In genomic region chr12:57456145-57456700, GRCh38 we compare ENCODE assay signal across 8 cellular contexts. TPM values are rescaled to one million over a fixed set of nuclear protein-coding genes. Genes with fewer than 3 reads are reported as not detected.
DNase-seq lines count a peak whose midpoint lies in the region; ATAC-seq, FAIRE-seq and TF ChIP-seq lines count a peak whose summit lies in the region.

No MANE protein-coding gene starts in this region.

- H3K23ac ChIP-seq in mesendoderm (ENCODE audit: low read length) = no peak overlapping the region

- no peak overlapping the region for H3K18ac ChIP-seq in mesendoderm (ENCODE audit: low read length)

- H2BK120ac ChIP-seq in mesendoderm (ENCODE audit: low read depth, low read length) = no peak overlapping the region

- H3K79me2 ChIP-seq in mesendoderm (ENCODE audit: control insufficient read depth, insufficient read depth, low read length) = no peaks in the 10 kb centered on the region

- intact Hi-C loops in heart right ventricle (cut with DNase I) = loop anchor here in 4 of 10 donors (5.0 to 10.0 kb wide), 3 partner anchors 169 to 194 kb away; partner anchors contain the start of gene B4GALNT1 (in 2 of the 4)
- intact Hi-C loops in left cardiac atrium (cut with DNase I) = loop anchor here in 1 of 2 donors (5.0 kb wide), 1 partner anchor 244 kb away; no protein-coding TSS in a partner anchor

- H4K8ac ChIP-seq in mesendoderm (ENCODE audit: low read depth, low read length) = no peak overlapping the region

- DNase-seq in heart right ventricle = no peak
- no peak for DNase-seq in left cardiac atrium
- DNase-seq in bronchial epithelial cell (ENCODE audit: low read depth) = peak; percentile 41
- DNase-seq in mesendoderm = peak; percentile 94
- DNase-seq in SKM-1 treated with dmso at 0.1 percent for 144 hours (lab: John Stamatoyannopoulos, UW; ENCODE audit: unreplicated experiment) = no peak

- no peak overlapping the region for H3K9ac ChIP-seq in HUES48 (ENCODE audit: low read depth, low read length)
- peak overlapping the region; percentile 61 for H3K9ac ChIP-seq in mesendoderm (ENCODE audit: low read length)

- 37 to 38% methylated on average over 15 of the region's 15 CpGs for WGBS in heart right ventricle, 2 donors
- WGBS in mesendoderm (ENCODE audit: extremely low coverage, insufficient coverage, low lambda C conversion rate) = no CpG with 5 or more reads among the region's 15 CpGs

- H3K4me3 ChIP-seq in heart right ventricle = no peak overlapping the region
- peak overlapping the region; percentile 47 for H3K4me3 ChIP-seq in HUES48 (ENCODE audit: low read depth, low read length)
- H3K4me3 ChIP-seq in bronchial epithelial cell (ENCODE audit: low read depth, low read length) = no peak overlapping the region
- H3K4me3 ChIP-seq in mesendoderm (ENCODE audit: low read length) = peak overlapping the region; percentile 4

- no peak overlapping the region for H2BK5ac ChIP-seq in mesendoderm (ENCODE audit: low read length)

- no peaks in the 10 kb centered on the region for H3K79me1 ChIP-seq in mesendoderm (ENCODE audit: low read length)

- H3K27me3 ChIP-seq in heart right ventricle = peaks cover 0 to 10% (median 0%) of the 10 kb centered on the region in 7 donors
- no peaks in the 10 kb centered on the region for H3K27me3 ChIP-seq in HUES48 (ENCODE audit: control insufficient read depth, insufficient read depth, low read length)
- peaks cover 5% of the 10 kb centered on the region for H3K27me3 ChIP-seq in bronchial epithelial cell (ENCODE audit: control insufficient read depth, insufficient read depth, low read length)
- no peaks in the 10 kb centered on the region for H3K27me3 ChIP-seq in mesendoderm (ENCODE audit: insufficient read depth, low read length, poor library complexity)

- H3K4me1 ChIP-seq in heart right ventricle (peaks cover 3 to 45% (median 28%) of the 10 kb centered on the region in 9 donors), HUES48 (ENCODE audit: control insufficient read depth, insufficient read depth, low read length) (peaks cover 39% of the 10 kb centered on the region), mesendoderm (ENCODE audit: control insufficient read depth, low read depth, low read length) (peaks cover 12% of the 10 kb centered on the region)

- H3K27ac ChIP-seq in heart right ventricle (no peak overlapping the region), HUES48 (ENCODE audit: low read depth, low read length) (no peak overlapping the region), mesendoderm (ENCODE audit: low read depth, low read length) (no peak overlapping the region)

- H3K36me3 ChIP-seq in heart right ventricle = no peaks in the 10 kb centered on the region
- H3K36me3 ChIP-seq in HUES48 (ENCODE audit: control insufficient read depth, insufficient read depth, low read length) = no peaks in the 10 kb centered on the region
- H3K36me3 ChIP-seq in bronchial epithelial cell (ENCODE audit: control insufficient read depth, insufficient read depth, low read length) = no peaks in the 10 kb centered on the region
- H3K36me3 ChIP-seq in mesendoderm (ENCODE audit: control insufficient read depth, insufficient read depth, low read length) = no peaks in the 10 kb centered on the region

- TF ChIP-seq CTCF in heart right ventricle (IDR thresholded peaks at IDR 0.05) = peak; percentile 16 to 58 (median 53)
- TF ChIP-seq CTCF in bronchial epithelial cell (IDR thresholded peaks at IDR 0.05; ENCODE audit: insufficient read depth, low read length, severe bottlenecking) = peak; percentile 87

- H3K4me2 ChIP-seq in mesendoderm (ENCODE audit: low read length) = peak overlapping the region; percentile 47

- no peak overlapping the region for H4K5ac ChIP-seq in mesendoderm (ENCODE audit: low read length)

- ATAC-seq in heart right ventricle (no peak), left cardiac atrium (no peak), HG03097 (IDR thresholded peaks at IDR 0.05; ENCODE audit: low FRiP score, unreplicated experiment) (no peak)

- no peak overlapping the region for H3K4ac ChIP-seq in mesendoderm (ENCODE audit: low read depth, low read length)

- FAIRE-seq in bronchial epithelial cell (lab: Jason Lieb, UNC) = no peak

- H2BK15ac ChIP-seq in mesendoderm (replicated peaks; ENCODE audit: low read depth) = no peak overlapping the region

- TF ChIP-seq POLR2A in Raji (IDR thresholded peaks at IDR 0.05; ENCODE audit: insufficient read depth, low read depth, low read length) = peak; percentile 66

- H3K9me3 ChIP-seq in heart right ventricle = no peaks in the 10 kb centered on the region
- H3K9me3 ChIP-seq in HUES48 (ENCODE audit: control insufficient read depth, insufficient read depth, low read length) = no peaks in the 10 kb centered on the region

- H3K56ac ChIP-seq in mesendoderm (ENCODE audit: low read length) = peak overlapping the region; percentile 75

- no peak overlapping the region for H2AK5ac ChIP-seq in mesendoderm (ENCODE audit: low read length)

RNA-seq across cellular contexts. Expression of gene INHBE, which starts 1.1 kb away (rescaled TPM):
- 1 to 10 TPM in 3 of 10 donors, under 1 TPM in 3, not detected in 4; 0.09 to 1.2 (median 0.71) TPM for total RNA-seq in heart right ventricle
- polyA plus RNA-seq in heart right ventricle = under 1 TPM in 1 of 2 donors, not detected in 1; 0.01 TPM
- not detected for total RNA-seq in left cardiac atrium
- total RNA-seq in bronchial epithelial cell = 0.26 and 1.3 TPM in 2 replicates
- polyA plus RNA-seq in mesendoderm (2013, experiment 1 of 2) = 10.2 TPM
- polyA plus RNA-seq in mesendoderm (2013, experiment 2 of 2) = 10.8 TPM

RNA-seq across cellular contexts. Expression of gene GLI1, which starts 3.4 kb away (rescaled TPM):
- total RNA-seq in heart right ventricle (1 to 10 TPM in 2 of 10 donors, under 1 TPM in 8; 0.12 to 1.2 (median 0.63) TPM), left cardiac atrium (1 to 10 TPM in 1 of 2 donors, under 1 TPM in 1; 0.97 to 1.2 TPM), bronchial epithelial cell (under 0.01 and 0.26 TPM in 2 replicates)
- under 1 TPM; 0.15 to 0.45 TPM for polyA plus RNA-seq in heart right ventricle
- polyA plus RNA-seq in mesendoderm (2013, experiment 1 of 2) = 5.8 TPM
- polyA plus RNA-seq in mesendoderm (2013, experiment 2 of 2) = 7.3 TPM

RNA-seq across cellular contexts. Expression of gene INHBC, which starts 21.6 kb away (rescaled TPM):
- total RNA-seq in heart right ventricle (under 1 TPM in 1 of 10 donors, not detected in 9; 0.13 TPM), left cardiac atrium (not detected), bronchial epithelial cell (not detected in 2 replicates)
- polyA plus RNA-seq in heart right ventricle = under 1 TPM in 1 of 2 donors, not detected in 1; 0.03 TPM
- polyA plus RNA-seq in mesendoderm (2013, experiment 1 of 2) = 0.04 TPM
- polyA plus RNA-seq in mesendoderm (2013, experiment 2 of 2) = 0.06 TPM

RNA-seq across cellular contexts. Expression of gene ARHGAP9, which starts 23.4 kb away (rescaled TPM):
- total RNA-seq in heart right ventricle (10 to 100 TPM in 2 of 10 donors, 1 to 10 TPM in 7, under 1 TPM in 1; 0.83 to 17.7 (median 3.8) TPM), left cardiac atrium (10 to 100 TPM in 1 of 2 donors, 1 to 10 TPM in 1; 8.0 to 15.2 TPM), bronchial epithelial cell (not detected in 2 replicates)
- 1 to 10 TPM; 1.8 to 6.7 TPM for polyA plus RNA-seq in heart right ventricle
- 2.5 TPM for polyA plus RNA-seq in mesendoderm (2013, experiment 1 of 2)
- 3.9 TPM for polyA plus RNA-seq in mesendoderm (2013, experiment 2 of 2)

RNA-seq across cellular contexts. Expression of gene R3HDM2, which starts 25.4 kb away (rescaled TPM):
- total RNA-seq in heart right ventricle (100 to 1,000 TPM in 1 of 10 donors, 10 to 100 TPM in 9; 43.7 to 107 (median 82.9) TPM), left cardiac atrium (10 to 100 TPM; 47.6 to 66.5 TPM), bronchial epithelial cell (5.5 and 6.4 TPM in 2 replicates)
- 10 to 100 TPM; 15.5 to 17.6 TPM for polyA plus RNA-seq in heart right ventricle
- polyA plus RNA-seq in mesendoderm (2013, experiment 1 of 2) = 14.4 TPM
- 14.6 TPM for polyA plus RNA-seq in mesendoderm (2013, experiment 2 of 2)

Comparison
In these comparisons a context has a peak if more than half of its experiments do, and no peak if none do; other contexts are left out.
1. DNase-seq: peak in bronchial epithelial cell (single experiment) and mesendoderm (single experiment); none in heart right ventricle (0 of 2), left cardiac atrium (single experiment) and SKM-1 treated with dmso at 0.1 percent for 144 hours (single experiment).
2. H3K4me3 ChIP-seq: peak in HUES48 (single experiment) and mesendoderm (single experiment); none in heart right ventricle (0 of 10) and bronchial epithelial cell (single experiment).